Comparison of ENCODE assay signal across 3 cellular contexts in the genomic region with DNA sequence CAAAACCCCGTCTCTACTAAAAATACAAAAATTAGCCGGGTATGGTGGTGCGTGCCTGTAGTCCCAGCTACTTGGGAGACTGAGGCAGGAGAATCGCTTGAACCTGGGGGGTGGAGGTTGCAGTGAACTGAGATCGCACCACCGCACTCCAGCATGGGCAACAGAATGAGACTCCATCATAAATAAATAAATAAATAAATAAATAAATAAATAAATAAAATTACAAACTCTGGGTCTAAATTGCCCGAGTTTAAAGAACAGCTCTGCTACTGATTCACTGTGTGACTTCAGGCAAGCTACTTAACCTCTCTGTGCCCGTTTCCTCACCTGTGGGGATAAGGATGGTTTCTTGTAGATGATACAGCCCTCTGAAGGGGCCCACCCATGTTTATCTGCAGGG. TPM values are rescaled to one million over a fixed set of nuclear protein-coding genes. Genes with fewer than 3 reads are reported as not detected.
"Had no signal": no experiment of that assay in that cellular context is flagged by ENCODE, and none has a peak within 500 bp of the region (broad histone marks: within the 10 kb centered on the region; RNA-seq: fewer than 3 reads in every experiment).

No MANE protein-coding gene starts in this region.

RNA-seq across cellular contexts. Expression of gene SNAI3, which starts 16.8 kb away (rescaled TPM):
- total RNA-seq: HFFc6, IMR-90 had no signal

RNA-seq across cellular contexts. Expression of gene IL17C, which starts 31.1 kb away (rescaled TPM):
- total RNA-seq: HFFc6, HT1080, IMR-90 had no signal
